ENCODE assay signal across 19 cellular contexts in genomic region chr2:28991021-28991420, GRCh38. TPM values are rescaled to one million over a fixed set of nuclear protein-coding genes. Genes with fewer than 3 reads are reported as not detected.
A peak's percentile ranks its signal among the peaks of the same experiment; 100 is the strongest.
DNase-seq lines count a peak whose midpoint lies in the region; ATAC-seq and TF ChIP-seq lines count a peak whose summit lies in the region.
"Had no signal": no experiment of that assay in that cellular context is flagged by ENCODE, and none has a peak within 500 bp of the region (broad histone marks: within the 10 kb centered on the region; RNA-seq: fewer than 3 reads in every experiment).

No MANE protein-coding gene starts in this region.

- H3K27me3 Mint-ChIP-seq in activated naive CD8-positive, alpha-beta T cell treated with anti-CD3 and anti-CD28 coated beads, Interleukin-2, amount 50 U/mL, for 24 hours: no peaks in the 10 kb centered on the region
- no peaks in the 10 kb centered on the region for H3K27me3 Mint-ChIP-seq in activated CD4-positive, alpha-beta memory T cell treated with anti-CD3 and anti-CD28 coated beads for 36 hours
- H3K27me3 Mint-ChIP-seq: activated B cell treated with CpG ODN at 0.5 μM for 24 hours had no signal

- no peak for TF ChIP-seq CTCF in breast epithelium (IDR thresholded peaks at IDR 0.05)
- no peak for TF ChIP-seq CTCF in gastroesophageal sphincter (IDR thresholded peaks at IDR 0.05)
- TF ChIP-seq CTCF in gastrocnemius medialis (IDR thresholded peaks at IDR 0.05 in 4 of 5, conservative IDR thresholded peaks at IDR 0.05 in 1 of 5): no peak

- CTCF ChIA-PET in activated CD4-positive, alpha-beta memory T cell treated with anti-CD3 and anti-CD28 coated beads for 36 hours (lab: Charles Lee): no interaction called here

- no peaks in the 10 kb centered on the region for H3K9me3 Mint-ChIP-seq in activated naive CD8-positive, alpha-beta T cell treated with anti-CD3 and anti-CD28 coated beads, Interleukin-2, amount 50 U/mL, for 24 hours
- H3K9me3 Mint-ChIP-seq in activated CD4-positive, alpha-beta memory T cell treated with anti-CD3 and anti-CD28 coated beads for 36 hours: no peaks in the 10 kb centered on the region
- H3K9me3 Mint-ChIP-seq: activated B cell treated with CpG ODN at 0.5 μM for 24 hours, endodermal cell, nephron, type B pancreatic cell had no signal

- no peaks in the 10 kb centered on the region for H3K36me3 Mint-ChIP-seq in activated naive CD8-positive, alpha-beta T cell treated with anti-CD3 and anti-CD28 coated beads, Interleukin-2, amount 50 U/mL, for 24 hours (ENCODE audit: low read depth)
- no peaks in the 10 kb centered on the region for H3K36me3 Mint-ChIP-seq in activated CD4-positive, alpha-beta memory T cell treated with anti-CD3 and anti-CD28 coated beads for 36 hours
- H3K36me3 Mint-ChIP-seq: type B pancreatic cell had no signal

- TF ChIP-seq EP300 in gastroesophageal sphincter (IDR thresholded peaks at IDR 0.05): no peak

- H3K27me3 ChIP-seq in breast epithelium: no peaks in the 10 kb centered on the region
- no peaks in the 10 kb centered on the region for H3K27me3 ChIP-seq in gastroesophageal sphincter
- H3K27me3 ChIP-seq in gastrocnemius medialis: no peaks in the 10 kb centered on the region
- H3K27me3 ChIP-seq: cardiac muscle cell, heart left ventricle had no signal

- H3K4me1 ChIP-seq in breast epithelium (no peaks in the 10 kb centered on the region), gastroesophageal sphincter (peaks cover 0 to 87% (median 8%) of the 10 kb centered on the region in 3 donors), gastrocnemius medialis (no peaks in the 10 kb centered on the region)

- H3K27ac ChIP-seq in breast epithelium (peak overlapping the region; percentile 38 to 61), gastroesophageal sphincter (peak overlapping the region; percentile 66 to 83 (median 73)), gastrocnemius medialis (peak overlapping the region in 1 of 4 donors; percentile 35)
- H3K27ac ChIP-seq: cardiac muscle cell had no signal

- no peaks in the 10 kb centered on the region for H3K36me3 ChIP-seq in breast epithelium
- H3K36me3 ChIP-seq in gastroesophageal sphincter: no peaks in the 10 kb centered on the region
- H3K36me3 ChIP-seq in gastrocnemius medialis: no peaks in the 10 kb centered on the region
- H3K36me3 ChIP-seq: cardiac muscle cell, heart left ventricle had no signal

- ATAC-seq in gastroesophageal sphincter: peak; percentile 90
- ATAC-seq in gastrocnemius medialis: peak; percentile 33 to 44
- ATAC-seq in HG02623 (IDR thresholded peaks at IDR 0.05; ENCODE audit: unreplicated experiment): no peak
- ATAC-seq in activated naive CD8-positive, alpha-beta T cell treated with anti-CD3 and anti-CD28 coated beads, Interleukin-2, amount 50 U/mL, for 24 hours: no peak

- in situ Hi-C loops in gastrocnemius medialis (cut with MboI; ENCODE audit: low sequenced_read_pairs in 4 of 4): no loop called here

- intact Hi-C loops in breast epithelium (cut with DNase I; ENCODE audit: low total_unique reads) (no loop called here), gastrocnemius medialis (cut with DNase I; ENCODE audit: low total_unique reads) (no loop called here)
- intact Hi-C loops in activated CD4-positive, alpha-beta memory T cell treated with anti-CD3 and anti-CD28 coated beads for 36 hours (cut with micrococcal nuclease): no loop called here

- TF ChIP-seq POLR2A in breast epithelium (IDR thresholded peaks at IDR 0.05) (no peak), gastroesophageal sphincter (IDR thresholded peaks at IDR 0.05) (no peak), gastrocnemius medialis (IDR thresholded peaks at IDR 0.05) (no peak)

- no peaks in the 10 kb centered on the region for H3K9me3 ChIP-seq in breast epithelium
- H3K9me3 ChIP-seq in gastroesophageal sphincter: no peaks in the 10 kb centered on the region
- no peaks in the 10 kb centered on the region for H3K9me3 ChIP-seq in gastrocnemius medialis
- H3K9me3 ChIP-seq: heart left ventricle had no signal

- WGBS in gastroesophageal sphincter (ENCODE audit: low coverage in 1 of 2), 2 donors: 5 to 18% methylated on average over 2 to 4 of the region's 4 CpGs

- POLR2A ChIA-PET in activated CD4-positive, alpha-beta memory T cell treated with anti-CD3 and anti-CD28 coated beads for 36 hours (lab: Charles Lee): no interaction called here

- no peak overlapping the region for H3K4me3 ChIP-seq in breast epithelium
- no peak overlapping the region for H3K4me3 ChIP-seq in gastroesophageal sphincter
- H3K4me3 ChIP-seq in gastrocnemius medialis: no peak overlapping the region
- H3K4me3 ChIP-seq: cardiac muscle cell, heart left ventricle had no signal

- no peak overlapping the region for H3K27ac Mint-ChIP-seq in activated naive CD8-positive, alpha-beta T cell treated with anti-CD3 and anti-CD28 coated beads, Interleukin-2, amount 50 U/mL, for 24 hours
- no peak overlapping the region for H3K27ac Mint-ChIP-seq in activated CD4-positive, alpha-beta memory T cell treated with anti-CD3 and anti-CD28 coated beads for 36 hours
- H3K27ac Mint-ChIP-seq: activated B cell treated with CpG ODN at 0.5 μM for 24 hours, nephron, type B pancreatic cell had no signal

- H3K4me3 Mint-ChIP-seq in activated naive CD8-positive, alpha-beta T cell treated with anti-CD3 and anti-CD28 coated beads, Interleukin-2, amount 50 U/mL, for 24 hours: no peak overlapping the region
- H3K4me3 Mint-ChIP-seq in activated CD4-positive, alpha-beta memory T cell treated with anti-CD3 and anti-CD28 coated beads for 36 hours: no peak overlapping the region
- H3K4me3 Mint-ChIP-seq: activated B cell treated with CpG ODN at 0.5 μM for 24 hours, endodermal cell, nephron, type B pancreatic cell had no signal

- DNase-seq in EL (peak; percentile 15), breast epithelium (ENCODE audit: low spot score in 2 of 2) (peak in 1 of 2 donors; percentile 73), gastrocnemius medialis (peak in 1 of 2 donors; percentile 45), NCI-H187 treated with DMSO at 0.1 percent for 48 hours (lab: John Stamatoyannopoulos, UW) (no peak)
- no peak for DNase-seq in activated naive CD8-positive, alpha-beta T cell treated with anti-CD3 and anti-CD28 coated beads, Interleukin-2, amount 50 U/mL, for 24 hours
- DNase-seq in activated CD4-positive, alpha-beta memory T cell treated with anti-CD3 and anti-CD28 coated beads for 36 hours: no peak
- DNase-seq: activated B cell treated with CpG ODN at 0.5 μM for 24 hours; activated naive CD4-positive, alpha-beta T cell; DMS79; heart left ventricle; NCI-H2029 treated with DMSO at 0.1 percent for 48 hours; NCI-H748 treated with DMSO at 0.1 percent for 48 hours; stimulated activated CD4-positive, alpha-beta T cell treated with anti-CD3 and anti-CD28 coated beads, Interleukin-4, amount 100 ng/mL, for 1 hour had no signal

- no peaks in the 10 kb centered on the region for H3K4me1 Mint-ChIP-seq in activated naive CD8-positive, alpha-beta T cell treated with anti-CD3 and anti-CD28 coated beads, Interleukin-2, amount 50 U/mL, for 24 hours
- H3K4me1 Mint-ChIP-seq in activated CD4-positive, alpha-beta memory T cell treated with anti-CD3 and anti-CD28 coated beads for 36 hours (ENCODE audit: low read depth): no peaks in the 10 kb centered on the region
- H3K4me1 Mint-ChIP-seq: activated B cell treated with CpG ODN at 0.5 μM for 24 hours had no signal

RNA-seq across cellular contexts. Expression of gene TOGARAM2, which starts 9.9 kb away (rescaled TPM):
- 1 to 10 TPM in 1 of 3 donors, under 1 TPM in 2; 0.15 to 2.7 (median 0.33) TPM for total RNA-seq in breast epithelium
- total RNA-seq in gastroesophageal sphincter: 1 to 10 TPM; 1.5 to 3.8 (median 1.9) TPM
- total RNA-seq in gastrocnemius medialis: 10 to 100 TPM in 3 of 4 donors, 1 to 10 TPM in 1; 6.4 to 64.4 (median 24.3) TPM
- 1 to 10 TPM; 9.6 TPM for total RNA-seq in activated CD4-positive, alpha-beta memory T cell treated with anti-CD3 and anti-CD28 coated beads for 36 hours
- total RNA-seq: activated B cell treated with CpG ODN at 0.5 μM for 24 hours had no signal

Comparison
In these comparisons a context has a peak if more than half of its experiments do, and no peak if none do; other contexts are left out.
1. ATAC-seq: peak in gastroesophageal sphincter (single experiment) and gastrocnemius medialis (2 of 2); none in HG02623 (single experiment) and activated naive CD8-positive, alpha-beta T cell treated with anti-CD3 and anti-CD28 coated beads, Interleukin-2, amount 50 U/mL, for 24 hours (single experiment).